1 cellular context compared by ENCODE assay signal in the genomic region with DNA sequence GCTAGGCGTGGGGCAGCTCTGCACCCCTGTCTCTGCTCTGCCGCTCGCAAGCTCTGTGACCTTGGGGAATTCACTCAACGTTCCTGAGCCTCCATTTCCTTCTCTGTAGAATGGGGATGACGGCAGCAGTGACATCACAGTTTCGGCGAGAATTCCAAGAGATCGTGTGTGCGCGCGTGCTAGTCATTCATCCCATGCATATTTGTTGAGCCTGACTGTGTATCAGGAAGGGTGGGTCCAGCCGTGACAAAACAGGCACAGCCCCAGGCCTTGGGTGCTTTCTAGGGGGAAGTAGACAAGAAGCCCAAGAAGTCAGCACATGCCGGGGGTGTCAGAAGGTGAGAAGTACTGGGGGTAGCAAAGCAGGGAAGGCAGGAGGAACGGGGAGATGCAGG.
TF ChIP-seq lines count a peak whose summit lies in the region.

No MANE protein-coding gene starts in this region.

TF ChIP-seq in H1, 55 proteins besides CTCF, POLR2A, EP300 and RAD21 (continued from another document):
- TF ChIP-seq TCF12 (IDR thresholded peaks at IDR 0.05; ENCODE audit: low read depth, low read length), result no peak
- no peak for TF ChIP-seq SP4 (IDR thresholded peaks at IDR 0.05; ENCODE audit: low read length)
- no peak for TF ChIP-seq CHD1 (IDR thresholded peaks at IDR 0.05; ENCODE audit: low read depth, low read length)
- no peak for TF ChIP-seq NRF1 (IDR thresholded peaks at IDR 0.05; ENCODE audit: low read depth, low read length)
- TF ChIP-seq, protein P1, sequence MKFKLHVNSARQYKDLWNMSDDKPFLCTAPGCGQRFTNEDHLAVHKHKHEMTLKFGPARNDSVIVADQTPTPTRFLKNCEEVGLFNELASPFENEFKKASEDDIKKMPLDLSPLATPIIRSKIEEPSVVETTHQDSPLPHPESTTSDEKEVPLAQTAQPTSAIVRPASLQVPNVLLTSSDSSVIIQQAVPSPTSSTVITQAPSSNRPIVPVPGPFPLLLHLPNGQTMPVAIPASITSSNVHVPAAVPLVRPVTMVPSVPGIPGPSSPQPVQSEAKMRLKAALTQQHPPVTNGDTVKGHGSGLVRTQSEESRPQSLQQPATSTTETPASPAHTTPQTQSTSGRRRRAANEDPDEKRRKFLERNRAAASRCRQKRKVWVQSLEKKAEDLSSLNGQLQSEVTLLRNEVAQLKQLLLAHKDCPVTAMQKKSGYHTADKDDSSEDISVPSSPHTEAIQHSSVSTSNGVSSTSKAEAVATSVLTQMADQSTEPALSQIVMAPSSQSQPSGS (IDR thresholded peaks at IDR 0.05; ENCODE audit: low read length), result no peak
